15 cellular contexts compared by ENCODE assay signal in genomic region chr17:40490982-40491381, GRCh38. TPM values are rescaled to one million over a fixed set of nuclear protein-coding genes. Genes with fewer than 3 reads are reported as not detected.
DNase-seq lines count a peak whose midpoint lies in the region; ATAC-seq and TF ChIP-seq lines count a peak whose summit lies in the region.
"Had no signal": no experiment of that assay in that cellular context is flagged by ENCODE, and none has a peak within 500 bp of the region (broad histone marks: within the 10 kb centered on the region; RNA-seq: fewer than 3 reads in every experiment).

No MANE protein-coding gene starts in this region.

- peak overlapping the region; percentile 96 for H2BK120ac ChIP-seq in IMR-90 (ENCODE audit: low read depth, low read length)

- H3K56ac ChIP-seq in IMR-90 (ENCODE audit: extremely low read depth, insufficient read depth, low read length): 0 out of 2 replicates have a peak overlapping the region, but pooled peaks have one; percentile 19

- dilution Hi-C loops in IMR-90 (cut with HindIII; ENCODE audit: low sequenced_read_pairs, unreplicated experiment): no loop called here

- H2AK9ac ChIP-seq in IMR-90 (replicated peaks; ENCODE audit: low read depth, low read length, poor library complexity): peak overlapping the region; percentile 90

- no peak for TF ChIP-seq RAD21 in IMR-90 (IDR thresholded peaks at IDR 0.05; ENCODE audit: low read length)

- H2BK15ac ChIP-seq in IMR-90 (ENCODE audit: low read depth, low read length): peak overlapping the region; percentile 78

- peak overlapping the region; percentile 96 for H4K91ac ChIP-seq in IMR-90 (ENCODE audit: insufficient read depth, low read depth, low read length)

- H3K36me3 ChIP-seq in BLaER1 treated with 17β-estradiol and CSF1 and Interleukin-3, amounts not matched to agents 10 nM and 100 nM: no peaks in the 10 kb centered on the region
- no peaks in the 10 kb centered on the region for H3K36me3 ChIP-seq in IMR-90 (ENCODE audit: control insufficient read depth, insufficient read depth, low read length)
- H3K36me3 ChIP-seq: neutrophil, SJSA1 had no signal

- H3K27me3 Mint-ChIP-seq in effector memory CD8-positive, alpha-beta T cell: no peaks in the 10 kb centered on the region
- no peaks in the 10 kb centered on the region for H3K27me3 Mint-ChIP-seq in osteocyte (ENCODE audit: unreplicated experiment)
- H3K27me3 Mint-ChIP-seq: activated naive CD8-positive, alpha-beta T cell had no signal

- no peaks in the 10 kb centered on the region for H4K20me1 ChIP-seq in BLaER1 treated with 17β-estradiol and CSF1 and Interleukin-3, amounts not matched to agents 10 nM and 100 nM
- H4K20me1 ChIP-seq in IMR-90 (ENCODE audit: insufficient read depth, low read length): no peaks in the 10 kb centered on the region

- H3K18ac ChIP-seq in IMR-90 (ENCODE audit: low read depth, low read length): peak overlapping the region; percentile 59

- no peak overlapping the region; the same call in 1 of the 2 replicates for H3K23ac ChIP-seq in IMR-90 (ENCODE audit: low read depth, low read length)

- H4K8ac ChIP-seq in IMR-90 (ENCODE audit: low read depth in 2 of 2, low read length in 2 of 2): peak overlapping the region; percentile 87 to 97

- H3K9me3 Mint-ChIP-seq in effector memory CD8-positive, alpha-beta T cell: no peaks in the 10 kb centered on the region
- H3K9me3 Mint-ChIP-seq in osteocyte (ENCODE audit: unreplicated experiment): no peaks in the 10 kb centered on the region
- H3K9me3 Mint-ChIP-seq: dendritic cell treated with granulocyte-macrophage colony-stimulating factor and Interleukin-4, amounts not matched to agents 40 ng/mL and 50 ng/mL, for 4 days had no signal

- H3K4me3 Mint-ChIP-seq in effector memory CD8-positive, alpha-beta T cell: peak overlapping the region in 1 of 2 donors; percentile 68
- no peak overlapping the region for H3K4me3 Mint-ChIP-seq in osteocyte (ENCODE audit: unreplicated experiment)
- H3K4me3 Mint-ChIP-seq: activated naive CD8-positive, alpha-beta T cell; dendritic cell treated with granulocyte-macrophage colony-stimulating factor and Interleukin-4, amounts not matched to agents 40 ng/mL and 50 ng/mL, for 4 days had no signal

- peak overlapping the region; percentile 97 for H3K4ac ChIP-seq in IMR-90 (ENCODE audit: low read depth, low read length)

- no peak for TF ChIP-seq POLR2A in IMR-90 (IDR thresholded peaks at IDR 0.05; ENCODE audit: low read depth, low read length)

- H3K27ac Mint-ChIP-seq in effector memory CD8-positive, alpha-beta T cell: peak overlapping the region; percentile 24 to 69
- peak overlapping the region; percentile 71 for H3K27ac Mint-ChIP-seq in osteocyte (ENCODE audit: unreplicated experiment)
- H3K27ac Mint-ChIP-seq: activated naive CD8-positive, alpha-beta T cell; dendritic cell treated with granulocyte-macrophage colony-stimulating factor and Interleukin-4, amounts not matched to agents 40 ng/mL and 50 ng/mL, for 4 days had no signal

- H3K4me1 ChIP-seq in BLaER1 treated with 17β-estradiol and CSF1 and Interleukin-3, amounts not matched to agents 10 nM and 100 nM: peaks cover 32 to 54% (median 43%) of the 10 kb centered on the region in 10 experiments
- H3K4me1 ChIP-seq in IMR-90 (ENCODE audit: control insufficient read depth, insufficient read depth, low read length): peaks cover 37% of the 10 kb centered on the region

- H3K4me3 ChIP-seq in BLaER1 treated with 17β-estradiol and CSF1 and Interleukin-3, amounts not matched to agents 10 nM and 100 nM: no peak overlapping the region
- H3K4me3 ChIP-seq in IMR-90 (ENCODE audit: insufficient read depth, low read depth, low read length): no peak overlapping the region
- H3K4me3 ChIP-seq: SJSA1 had no signal

- DNase-seq in IMR-90 (no peak), osteocyte (ENCODE audit: extremely low spot score, unreplicated experiment) (no peak), Right ventricle myocardium superior (no peak)
- no peak for DNase-seq in effector memory CD8-positive, alpha-beta T cell
- no peak for DNase-seq in activated CD8-positive, alpha-beta memory T cell treated with anti-CD3 and anti-CD28 coated beads, Interleukin-2, amount 50 U/mL, for 48 hours
- DNase-seq: activated CD4-positive, alpha-beta T cell treated with anti-CD3 and anti-CD28 coated beads, Interleukin-2, amount 50 U/mL, for 1 hour; foreskin melanocyte; NCI-H1105 had no signal

- H2AK5ac ChIP-seq in IMR-90 (ENCODE audit: low read depth, low read length): peak overlapping the region; percentile 98; the same call in 1 of the 2 replicates

- peaks cover 28 to 36% of the 10 kb centered on the region in 2 donors for H3K4me1 Mint-ChIP-seq in effector memory CD8-positive, alpha-beta T cell (ENCODE audit: low read depth in 2 of 2)
- peaks cover 53% of the 10 kb centered on the region for H3K4me1 Mint-ChIP-seq in osteocyte (ENCODE audit: unreplicated experiment)

- intact Hi-C loops in IMR-90 (cut with micrococcal nuclease): no loop called here
- intact Hi-C loops in Right ventricle myocardium superior (cut with DNase I): no loop called here

- no peaks in the 10 kb centered on the region for H3K36me3 Mint-ChIP-seq in effector memory CD8-positive, alpha-beta T cell (ENCODE audit: insufficient read depth)
- no peaks in the 10 kb centered on the region for H3K36me3 Mint-ChIP-seq in osteocyte (ENCODE audit: unreplicated experiment)
- H3K36me3 Mint-ChIP-seq: activated naive CD8-positive, alpha-beta T cell had no signal

- H3K27ac ChIP-seq in BLaER1 treated with 17β-estradiol and CSF1 and Interleukin-3, amounts not matched to agents 10 nM and 100 nM: peak overlapping the region in 1 of 11 experiments; percentile 39; a peak in 1 of 22 replicates
- peak overlapping the region; percentile 49 for H3K27ac ChIP-seq in IMR-90 (ENCODE audit: insufficient read depth, low read length)
- H3K27ac ChIP-seq: neutrophil, SJSA1 had no signal

- no TSS peak for BruUV-seq in IMR-90 (replicated peaks; lab: Mats Ljungman, UMichigan)

- in situ Hi-C loops in IMR-90 (cut with MboI; ENCODE audit: low sequenced_read_pairs): no loop called here

- peak overlapping the region; percentile 74 for H2BK5ac ChIP-seq in IMR-90 (ENCODE audit: low read depth, low read length, poor library complexity, severe bottlenecking)

- H3K14ac ChIP-seq in IMR-90 (replicated peaks; ENCODE audit: low read depth, low read length): peak overlapping the region; percentile 87

- H3K9me1 ChIP-seq in IMR-90 (ENCODE audit: insufficient read depth, low read length): peaks cover 31% of the 10 kb centered on the region

- H3K9ac ChIP-seq in BLaER1 treated with 17β-estradiol and CSF1 and Interleukin-3, amounts not matched to agents 10 nM and 100 nM: no peak overlapping the region
- H3K9ac ChIP-seq in IMR-90 (ENCODE audit: low read depth, low read length): peak overlapping the region; percentile 41

- POLR2A ChIA-PET in IMR-90 (lab: Charles Lee; ENCODE audit: unreplicated experiment): interaction anchor here (1.0 kb wide), 1 partner anchor 58 kb away, joined by 3 read pairs; no protein-coding TSS in a partner anchor

- peak overlapping the region; percentile 88 for H2BK20ac ChIP-seq in IMR-90 (ENCODE audit: low read depth, low read length)

- 80% methylated on average over 1 of the region's 2 CpGs; no CpG with 5 or more reads in 1 of the 2 experiments for WGBS in IMR-90 (ENCODE audit: extremely low coverage in 2 of 2, insufficient read length in 1 of 2), 2 experiments

- CTCF ChIA-PET in IMR-90 (lab: Yijun Ruan, JAX): interaction anchor here (1.1 to 1.3 kb wide), 4 partner anchors 14 to 48 kb away, joined by 3 to 6 read pairs (median 3); no protein-coding TSS in a partner anchor

- no peak for ATAC-seq in IMR-90 (ENCODE audit: low read depth)
- no peak for ATAC-seq in effector memory CD8-positive, alpha-beta T cell (replicated peaks)
- no peak for ATAC-seq in GM18868 (IDR thresholded peaks at IDR 0.05; ENCODE audit: unreplicated experiment)
- no peak for ATAC-seq in HG03097 (IDR thresholded peaks at IDR 0.05; ENCODE audit: low FRiP score, unreplicated experiment)
- no peak for ATAC-seq in Right ventricle myocardium superior (ENCODE audit: poor library complexity)

- peak overlapping the region; percentile 90 for H2AFZ ChIP-seq in IMR-90 (replicated peaks; ENCODE audit: low read length, poor library complexity)

- peaks cover 0 to 13% of the 10 kb centered on the region in 2 experiments; a peak in 3 of 4 replicates for H3K79me1 ChIP-seq in IMR-90 (ENCODE audit: low read depth in 1 of 2, low read length in 2 of 2)

- no peaks in the 10 kb centered on the region for H3K9me3 ChIP-seq in BLaER1 treated with 17β-estradiol and CSF1 and Interleukin-3, amounts not matched to agents 10 nM and 100 nM (replicated peaks in 1 of 11)
- no peaks in the 10 kb centered on the region for H3K9me3 ChIP-seq in IMR-90 (ENCODE audit: control insufficient read depth, insufficient read depth, low read length)
- H3K9me3 ChIP-seq: neutrophil, SJSA1 had no signal

- H3K4me2 ChIP-seq in BLaER1 treated with 17β-estradiol and CSF1 and Interleukin-3, amounts not matched to agents 10 nM and 100 nM: peak overlapping the region; percentile 51 to 92 (median 76); a peak in 20 of 22 replicates
- H3K4me2 ChIP-seq in IMR-90 (ENCODE audit: low read depth, low read length): no peak overlapping the region

- no peak for TF ChIP-seq CTCF in IMR-90 (conservative IDR thresholded peaks at IDR 0.05; ENCODE audit: low read depth, low read length)
- no peak for TF ChIP-seq CTCF in osteocyte (IDR thresholded peaks at IDR 0.05)

- H3K27me3 ChIP-seq in BLaER1 treated with 17β-estradiol and CSF1 and Interleukin-3, amounts not matched to agents 10 nM and 100 nM: no peaks in the 10 kb centered on the region
- no peaks in the 10 kb centered on the region for H3K27me3 ChIP-seq in IMR-90 (ENCODE audit: control insufficient read depth, insufficient read depth, low read length)
- H3K27me3 ChIP-seq: SJSA1 had no signal

- peak overlapping the region; percentile 93 for H4K5ac ChIP-seq in IMR-90 (ENCODE audit: low read depth, low read length)

TF ChIP-seq in IMR-90, 13 proteins besides CTCF, POLR2A, EP300 and RAD21 (continues in another document):
- no peak for TF ChIP-seq RFX5 (IDR thresholded peaks at IDR 0.05; ENCODE audit: low read depth, low read length)
- TF ChIP-seq SMC3 (IDR thresholded peaks at IDR 0.05; ENCODE audit: low read depth, low read length): no peak
- no peak for TF ChIP-seq FOS (IDR thresholded peaks at IDR 0.05; ENCODE audit: low read depth, low read length)
- no peak for TF ChIP-seq MAFK (IDR thresholded peaks at IDR 0.05; ENCODE audit: low read depth, low read length)

RNA-seq across cellular contexts. Expression of gene TNS4, which starts 10.4 kb away (rescaled TPM):
- total RNA-seq in IMR-90 (2012; rRNA removed) (0.28 TPM in 1 of 2 replicates, not detected in the other), osteocyte (0.21 and 0.73 TPM in 2 replicates), Right ventricle myocardium superior (not detected)
- polyA plus RNA-seq in IMR-90 (2012; rRNA removed): 0.07 TPM in 1 of 2 replicates, not detected in the other
- 0.07 and 0.08 TPM in 2 replicates for polyA plus RNA-seq in IMR-90 (2012; cell fraction: cytosol; rRNA removed)
- 0.33 and 0.57 TPM in 2 replicates for polyA plus RNA-seq in IMR-90 (2012; cell fraction: nucleus; rRNA removed; ENCODE audit: low replicate concordance)
- total RNA-seq: SJSA1 had no signal

RNA-seq across cellular contexts. Expression of gene IGFBP4, which starts 47.7 kb away (rescaled TPM):
- total RNA-seq in IMR-90 (2012; rRNA removed) (257 and 308 TPM in 2 replicates), osteocyte (2,074 and 2,132 TPM in 2 replicates), Right ventricle myocardium superior (157 TPM)
- 1,187 TPM in 2 replicates for polyA plus RNA-seq in IMR-90 (2012; rRNA removed)
- polyA plus RNA-seq in IMR-90 (2012; cell fraction: cytosol; rRNA removed): 1,397 and 1,707 TPM in 2 replicates
- polyA plus RNA-seq in IMR-90 (2012; cell fraction: nucleus; rRNA removed; ENCODE audit: low replicate concordance): 452 and 510 TPM in 2 replicates
